Comparison of ENCODE assay signal across 28 cellular contexts in the genomic region with DNA sequence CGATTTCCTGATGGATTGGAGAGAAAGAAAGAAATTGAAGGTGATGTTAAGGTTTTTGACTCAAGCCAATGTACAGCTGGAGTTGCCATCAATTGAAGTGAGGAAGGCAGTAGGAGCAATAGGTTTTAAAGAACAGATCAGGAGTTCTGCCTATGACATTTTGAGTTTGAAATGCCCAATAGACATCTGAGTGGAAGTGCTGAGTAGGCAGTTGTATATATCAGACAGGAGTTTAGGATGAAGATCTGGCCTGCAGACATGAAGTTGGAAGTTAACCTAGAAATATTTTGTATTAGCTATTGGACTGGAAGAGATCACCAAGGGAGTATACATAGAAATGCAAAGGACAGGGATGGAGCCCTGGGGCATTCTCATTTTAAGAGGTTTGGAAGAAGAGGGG.
"Had no signal": no experiment of that assay in that cellular context is flagged by ENCODE, and none has a peak within 500 bp of the region (broad histone marks: within the 10 kb centered on the region; RNA-seq: fewer than 3 reads in every experiment).

No MANE protein-coding gene starts in this region.

- H3K9ac ChIP-seq: neural progenitor cell, parathyroid adenoma had no signal

- H3K79me2 ChIP-seq: parathyroid adenoma had no signal

- H3K9me3 ChIP-seq: ovary, psoas muscle, spleen, suprapubic skin, testis, tibial artery, transverse colon, upper lobe of right lung, uterus had no signal

- ATAC-seq: natural killer cell; psoas muscle; right cardiac atrium; sciatic nerve; stimulated activated memory B cell treated with anti-CD40 and anti-IgM and Interleukin-4, amounts not matched to agents 10 μg/mL and 1 μg/mL and 100 μg/mL, for 72 hours; stimulated activated naive CD8-positive, alpha-beta T cell treated with anti-CD3 and anti-CD28 coated beads, Interleukin-15, amount 100 ng/mL, for 72 hours; stimulated activated naive CD8-positive, alpha-beta T cell treated with anti-CD3 and anti-CD28 coated beads, Interleukin-15, Interleukin-2, amounts not matched to agents 100 U/mL and 50 U/mL, for 24 hours; upper lobe of right lung had no signal

- H3K36me3 ChIP-seq: neural progenitor cell, ovary, spleen, suprapubic skin, tibial artery, transverse colon, upper lobe of right lung, uterus had no signal

- H3K27ac ChIP-seq: neural progenitor cell, ovary, parathyroid adenoma, psoas muscle, skin epidermis, spleen, suprapubic skin, testis, tibial artery, transverse colon, upper lobe of right lung, uterus had no signal

- DNase-seq: natural killer cell; occipital lobe; ovary; posterior cingulate gyrus; psoas muscle; right cardiac atrium; spleen; stimulated activated CD4-positive, alpha-beta T cell treated with anti-CD3 and anti-CD28 coated beads, Interleukin-12 subunit alpha, Interleukin-12 subunit beta, amount 100 ng/mL, for 4 hours; stimulated activated CD4-positive, alpha-beta T cell treated with anti-CD3 and anti-CD28 coated beads, Interleukin-1b, Interleukin-23, amount 100 ng/mL, for 48 hours; stimulated activated CD4-positive, alpha-beta T cell treated with anti-CD3 and anti-CD28 coated beads, Interleukin-4, amount 100 ng/mL, for 1 hour; stimulated activated CD4-positive, alpha-beta T cell treated with anti-CD3 and anti-CD28 coated beads, Interleukin-4, amount 100 ng/mL, for 4 hours; stimulated activated CD8-positive, alpha-beta memory T cell treated with anti-CD3 and anti-CD28 coated beads, Interleukin-4, amount 100 ng/mL, for 48 hours; stimulated activated naive CD4-positive, alpha-beta T cell; stimulated activated naive CD8-positive, alpha-beta T cell treated with anti-CD3 and anti-CD28 coated beads, Interleukin-15, amount 100 ng/mL, for 72 hours; stimulated activated naive CD8-positive, alpha-beta T cell treated with anti-CD3 and anti-CD28 coated beads, Interleukin-15, Interleukin-2, amounts not matched to agents 100 U/mL and 50 U/mL, for 24 hours; substantia nigra; testis; tibial artery; transverse colon; upper lobe of right lung; uterus had no signal

- H3K4me3 ChIP-seq: neural progenitor cell, ovary, psoas muscle, skin epidermis, smooth muscle cell, spleen, suprapubic skin, testis, tibial artery, transverse colon, upper lobe of right lung, uterus had no signal

- H3K4me1 ChIP-seq: neural progenitor cell, parathyroid adenoma, psoas muscle, spleen, suprapubic skin, testis, tibial artery, transverse colon, upper lobe of right lung, uterus had no signal

- H3K4me2 ChIP-seq: neural progenitor cell, smooth muscle cell had no signal

- H3K27me3 ChIP-seq: neural progenitor cell, ovary, suprapubic skin, testis, tibial artery, transverse colon, upper lobe of right lung, uterus had no signal

- H2AFZ ChIP-seq: neural progenitor cell, parathyroid adenoma had no signal
